ENCODE assay signal across 7 cellular contexts in genomic region chr5:36150676-36151433, GRCh38. TPM values are rescaled to one million over a fixed set of nuclear protein-coding genes. Genes with fewer than 3 reads are reported as not detected.
DNase-seq lines count a peak whose midpoint lies in the region; ATAC-seq and TF ChIP-seq lines count a peak whose summit lies in the region.

No MANE protein-coding gene starts in this region.

- ATAC-seq in GM18505 (IDR thresholded peaks at IDR 0.05; ENCODE audit: unreplicated experiment), result peak; percentile 34
- ATAC-seq in HG03095 (IDR thresholded peaks at IDR 0.05; ENCODE audit: unreplicated experiment), result peak; percentile 31
- ATAC-seq in memory B cell (ENCODE audit: low read depth), result no peak

- H3K36me3 Mint-ChIP-seq in memory B cell, result peaks cover 13% of the 10 kb centered on the region

- WGBS in ectodermal cell, 2 experiments, result 9 to 17% methylated on average over 21 to 23 of the region's 23 CpGs

- H3K4me1 ChIP-seq in ectodermal cell (ENCODE audit: control insufficient read depth, insufficient read depth, low read length), result no peaks in the 10 kb centered on the region

- DNase-seq in NCI-H2196 treated with DMSO at 0.1 percent for 48 hours (lab: John Stamatoyannopoulos, UW; ENCODE audit: unreplicated experiment) (peak; percentile 18), memory B cell (ENCODE audit: low spot score in 2 of 2) (peak in 1 of 2 donors; percentile 21)
- DNase-seq in activated CD4-positive, alpha-beta T cell treated with anti-CD3 and anti-CD28 coated beads, Interleukin-2, amount 50 U/mL, for 24 hours (ENCODE audit: low read depth in 1 of 2, low spot score in 1 of 2), result peak; percentile 8 to 34
- peak; percentile 11 to 55 for DNase-seq in stimulated activated CD8-positive, alpha-beta memory T cell treated with anti-CD3 and anti-CD28 coated beads, Interleukin-7, amount 100 ng/mL, for 48 hours (ENCODE audit: extremely low read depth in 1 of 2, low read depth in 1 of 2)

- no peaks in the 10 kb centered on the region for H3K9me3 Mint-ChIP-seq in memory B cell

- H3K27me3 ChIP-seq in ectodermal cell (ENCODE audit: control insufficient read depth, insufficient read depth, low read length, poor library complexity, severe bottlenecking), result no peaks in the 10 kb centered on the region

- peak overlapping the region; percentile 92 for H3K27ac Mint-ChIP-seq in memory B cell

- H3K4me3 Mint-ChIP-seq in memory B cell, result peak overlapping the region; percentile 94

- no peak overlapping the region for H3K27ac ChIP-seq in ectodermal cell (ENCODE audit: insufficient read depth, low read depth, low read length, poor library complexity, severe bottlenecking)

- H3K36me3 ChIP-seq in ectodermal cell (ENCODE audit: control insufficient read depth, insufficient read depth, low read length), result peaks cover 13% of the 10 kb centered on the region

- H3K9me3 ChIP-seq in ectodermal cell (ENCODE audit: control insufficient read depth, low read length), result no peaks in the 10 kb centered on the region

- no peaks in the 10 kb centered on the region for H3K27me3 Mint-ChIP-seq in memory B cell

- peak; percentile 52 for TF ChIP-seq POLR2A in GM18505 (IDR thresholded peaks at IDR 0.05; ENCODE audit: borderline replicate concordance, extremely low read depth, insufficient read depth, insufficient read length)

- H3K4me3 ChIP-seq in ectodermal cell (ENCODE audit: insufficient read depth, low read depth, low read length), result peak overlapping the region; percentile 89

- peaks cover 30% of the 10 kb centered on the region for H3K4me1 Mint-ChIP-seq in memory B cell

RNA-seq across cellular contexts. Expression of gene LMBRD2, which starts 0.8 kb away (rescaled TPM):
- polyA plus RNA-seq in ectodermal cell (2013, experiment 1 of 4), result 5.7 TPM
- polyA plus RNA-seq in ectodermal cell (2013, experiment 2 of 4), result 6.5 TPM
- polyA plus RNA-seq in ectodermal cell (2013, experiment 3 of 4), result 5.8 TPM
- polyA plus RNA-seq in ectodermal cell (2013, experiment 4 of 4), result 5.6 TPM

RNA-seq across cellular contexts. Expression of gene SKP2, which starts 1.1 kb away (rescaled TPM):
- polyA plus RNA-seq in ectodermal cell (2013, experiment 1 of 4), result 90.0 TPM
- polyA plus RNA-seq in ectodermal cell (2013, experiment 2 of 4), result 84.8 TPM
- polyA plus RNA-seq in ectodermal cell (2013, experiment 3 of 4), result 66.8 TPM
- polyA plus RNA-seq in ectodermal cell (2013, experiment 4 of 4), result 70.3 TPM
